10 cellular contexts compared by ENCODE assay signal in the genomic region with DNA sequence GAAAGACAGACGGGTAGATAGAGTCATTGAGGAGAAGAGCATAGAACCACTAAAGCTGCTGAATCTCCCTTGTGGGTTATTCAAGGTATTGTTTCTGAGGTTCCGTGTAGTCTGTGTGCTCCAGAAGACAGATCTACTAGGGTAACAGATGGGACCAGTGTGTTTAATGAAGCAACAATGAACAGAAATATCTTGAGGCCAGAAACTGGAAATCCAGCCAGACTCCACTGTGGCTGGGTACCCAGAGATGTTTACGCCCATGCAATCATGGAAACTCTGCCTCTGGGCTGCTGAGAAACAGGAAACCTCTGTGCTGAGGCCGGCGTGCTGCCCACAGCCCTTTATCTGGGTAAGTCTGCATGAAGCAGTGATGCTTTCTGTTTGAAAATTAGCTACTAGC. TPM values are rescaled to one million over a fixed set of nuclear protein-coding genes. Genes with fewer than 3 reads are reported as not detected.
DNase-seq lines count a peak whose midpoint lies in the region; ATAC-seq, FAIRE-seq and TF ChIP-seq lines count a peak whose summit lies in the region.
"Had no signal": no experiment of that assay in that cellular context is flagged by ENCODE, and none has a peak within 500 bp of the region (broad histone marks: within the 10 kb centered on the region; RNA-seq: fewer than 3 reads in every experiment).

No MANE protein-coding gene starts in this region.

- DNase-seq in activated T-cell treated with anti-CD3 and anti-CD28 coated beads for 1 hour (ENCODE audit: low read depth) (peak; percentile 34), activated T-cell treated with anti-CD3 and anti-CD28 coated beads for 4 hours (no peak), lower leg skin (ENCODE audit: low spot score in 2 of 2) (peak; percentile 41 to 87), tibial nerve (ENCODE audit: low spot score in 2 of 2) (no peak), RCC 7860 (ENCODE audit: low spot score) (no peak), HEK293T (ENCODE audit: extremely low spot score) (no peak)
- DNase-seq in activated naive CD4-positive, alpha-beta T cell treated with anti-CD3 and anti-CD28 coated beads for 36 hours: peak; percentile 64

- H3K36me3 Mint-ChIP-seq in activated naive CD4-positive, alpha-beta T cell treated with anti-CD3 and anti-CD28 coated beads for 36 hours (ENCODE audit: low read depth): no peaks in the 10 kb centered on the region

- peaks cover 0 to 10% (median 4%) of the 10 kb centered on the region in 4 donors for H3K4me1 ChIP-seq in tibial nerve
- H3K4me1 ChIP-seq: breast epithelium, parathyroid adenoma had no signal

- peaks cover 16% of the 10 kb centered on the region for H3K4me1 Mint-ChIP-seq in activated naive CD4-positive, alpha-beta T cell treated with anti-CD3 and anti-CD28 coated beads for 36 hours (ENCODE audit: low read depth)

- POLR2A ChIA-PET in HEK293T (lab: Yijun Ruan, JAX): interaction anchor here (1.4 to 1.9 kb wide), 2 partner anchors 13 to 15 kb away, joined by 4 to 5 read pairs; a partner anchor contains a TSS

- no peak for ATAC-seq in HG02571 (IDR thresholded peaks at IDR 0.05; ENCODE audit: unreplicated experiment)

- 37 to 38% methylated on average over 5 of the region's 5 CpGs for WGBS in lower leg skin, 2 donors
- 29 to 30% methylated on average over 5 of the region's 5 CpGs for WGBS in tibial nerve, 2 donors

- H3K27me3 ChIP-seq in tibial nerve: no peaks in the 10 kb centered on the region
- H3K27me3 ChIP-seq: breast epithelium had no signal

- TF ChIP-seq CTCF in lower leg skin (IDR thresholded peaks at IDR 0.05): no peak
- no peak for TF ChIP-seq CTCF in tibial nerve (IDR thresholded peaks at IDR 0.05)

- H3K27ac Mint-ChIP-seq in activated naive CD4-positive, alpha-beta T cell treated with anti-CD3 and anti-CD28 coated beads for 36 hours: no peak overlapping the region

- peak overlapping the region; percentile 7 for H3K4me3 Mint-ChIP-seq in activated naive CD4-positive, alpha-beta T cell treated with anti-CD3 and anti-CD28 coated beads for 36 hours

- no peak for TF ChIP-seq POLR2A in lower leg skin (IDR thresholded peaks at IDR 0.05)
- no peak for TF ChIP-seq POLR2A in tibial nerve (IDR thresholded peaks at IDR 0.05)

- no peak overlapping the region for H3K4me3 ChIP-seq in lower leg skin (ENCODE audit: low read depth, poor library complexity, severe bottlenecking)
- H3K4me3 ChIP-seq in tibial nerve: no peak overlapping the region
- H3K4me3 ChIP-seq: breast epithelium had no signal

- H3K36me3 ChIP-seq in tibial nerve: no peaks in the 10 kb centered on the region
- H3K36me3 ChIP-seq: breast epithelium had no signal

- CTCF ChIA-PET in activated naive CD4-positive, alpha-beta T cell treated with anti-CD3 and anti-CD28 coated beads for 36 hours (lab: Charles Lee): interaction anchor here (0.6 to 2.9 kb wide), 8 partner anchors 8 to 221 kb away, joined by 3 to 18 read pairs (median 6); a partner anchor contains a TSS
- CTCF ChIA-PET in HEK293T (lab: Yijun Ruan, JAX): interaction anchor here (1.4 to 1.8 kb wide), 2 partner anchors 11 to 37 kb away, joined by 3 to 8 read pairs; no protein-coding TSS in a partner anchor

- H3K27ac ChIP-seq in tibial nerve: peak overlapping the region in 3 of 4 donors; percentile 1 to 66 (median 25)
- H3K27ac ChIP-seq: parathyroid adenoma had no signal

- TF ChIP-seq EP300 in tibial nerve (IDR thresholded peaks at IDR 0.05): no peak

- H3K9me3 ChIP-seq in tibial nerve: no peaks in the 10 kb centered on the region
- H3K9me3 ChIP-seq: breast epithelium had no signal

- FAIRE-seq in RCC 7860 (lab: Jason Lieb, UNC): no peak

- intact Hi-C loops in activated naive CD4-positive, alpha-beta T cell treated with anti-CD3 and anti-CD28 coated beads for 36 hours (cut with micrococcal nuclease): no loop called here
- intact Hi-C loops in lower leg skin (cut with DNase I; ENCODE audit: low total_unique reads): no loop called here

- H3K27me3 Mint-ChIP-seq in activated naive CD4-positive, alpha-beta T cell treated with anti-CD3 and anti-CD28 coated beads for 36 hours (ENCODE audit: low read depth): no peaks in the 10 kb centered on the region

- H3K9me3 Mint-ChIP-seq in activated naive CD4-positive, alpha-beta T cell treated with anti-CD3 and anti-CD28 coated beads for 36 hours: no peaks in the 10 kb centered on the region

TF ChIP-seq in HEK293T, 16 proteins besides CTCF, POLR2A, EP300 and RAD21:
- no peak for TF ChIP-seq TARDBP (IDR thresholded peaks at IDR 0.05)
- no peak for TF ChIP-seq HDGF (IDR thresholded peaks at IDR 0.05; ENCODE audit: borderline replicate concordance)
- TF ChIP-seq LEF1 (IDR thresholded peaks at IDR 0.05; ENCODE audit: borderline replicate concordance): no peak
- no peak for TF ChIP-seq CTBP1 (IDR thresholded peaks at IDR 0.05; ENCODE audit: borderline replicate concordance)
- TF ChIP-seq SP1 (IDR thresholded peaks at IDR 0.05): no peak
- no peak for TF ChIP-seq L3MBTL2 (conservative IDR thresholded peaks at IDR 0.05)
- no peak for TF ChIP-seq FOXA1 (IDR thresholded peaks at IDR 0.05)

RNA-seq across cellular contexts. Expression of a gene that starts 8.3 kb away (rescaled TPM):
- under 1 TPM; 0.07 to 0.41 TPM for total RNA-seq in activated naive CD4-positive, alpha-beta T cell treated with anti-CD3 and anti-CD28 coated beads for 36 hours
- total RNA-seq in lower leg skin: under 1 TPM in 2 of 4 donors, not detected in 2; 0.10 to 0.42 TPM
- total RNA-seq in tibial nerve: not detected
- total RNA-seq: breast epithelium had no signal

RNA-seq across cellular contexts. Expression of a gene that starts 14.0 kb away (rescaled TPM):
- 100 to 1,000 TPM; 126 to 132 TPM for total RNA-seq in activated naive CD4-positive, alpha-beta T cell treated with anti-CD3 and anti-CD28 coated beads for 36 hours
- 100 to 1,000 TPM in 1 of 4 donors, 10 to 100 TPM in 3; 65.0 to 126 (median 73.8) TPM for total RNA-seq in lower leg skin
- 10 to 100 TPM; 73.5 to 94.8 (median 87.2) TPM for total RNA-seq in tibial nerve

RNA-seq across cellular contexts. Expression of a gene that starts 55.4 kb away (rescaled TPM):
- total RNA-seq in activated naive CD4-positive, alpha-beta T cell treated with anti-CD3 and anti-CD28 coated beads for 36 hours: 1 to 10 TPM; 4.5 to 6.8 TPM
- 1 to 10 TPM in 2 of 4 donors, under 1 TPM in 2; 0.38 to 3.7 (median 2.1) TPM for total RNA-seq in lower leg skin
- 10 to 100 TPM in 2 of 4 donors, 1 to 10 TPM in 2; 2.0 to 20.7 (median 7.7) TPM for total RNA-seq in tibial nerve

Comparison
In these comparisons a context has a peak if more than half of its experiments do, and no peak if none do; other contexts are left out.
1. DNase-seq: peak in activated T-cell treated with anti-CD3 and anti-CD28 coated beads for 1 hour (single experiment), activated naive CD4-positive, alpha-beta T cell treated with anti-CD3 and anti-CD28 coated beads for 36 hours (single experiment) and lower leg skin (2 of 2); none in activated T-cell treated with anti-CD3 and anti-CD28 coated beads for 4 hours (single experiment), tibial nerve (0 of 2), RCC 7860 (single experiment) and HEK293T (single experiment).